Comparison of ENCODE assay signal across 2 cellular contexts in the genomic region with DNA sequence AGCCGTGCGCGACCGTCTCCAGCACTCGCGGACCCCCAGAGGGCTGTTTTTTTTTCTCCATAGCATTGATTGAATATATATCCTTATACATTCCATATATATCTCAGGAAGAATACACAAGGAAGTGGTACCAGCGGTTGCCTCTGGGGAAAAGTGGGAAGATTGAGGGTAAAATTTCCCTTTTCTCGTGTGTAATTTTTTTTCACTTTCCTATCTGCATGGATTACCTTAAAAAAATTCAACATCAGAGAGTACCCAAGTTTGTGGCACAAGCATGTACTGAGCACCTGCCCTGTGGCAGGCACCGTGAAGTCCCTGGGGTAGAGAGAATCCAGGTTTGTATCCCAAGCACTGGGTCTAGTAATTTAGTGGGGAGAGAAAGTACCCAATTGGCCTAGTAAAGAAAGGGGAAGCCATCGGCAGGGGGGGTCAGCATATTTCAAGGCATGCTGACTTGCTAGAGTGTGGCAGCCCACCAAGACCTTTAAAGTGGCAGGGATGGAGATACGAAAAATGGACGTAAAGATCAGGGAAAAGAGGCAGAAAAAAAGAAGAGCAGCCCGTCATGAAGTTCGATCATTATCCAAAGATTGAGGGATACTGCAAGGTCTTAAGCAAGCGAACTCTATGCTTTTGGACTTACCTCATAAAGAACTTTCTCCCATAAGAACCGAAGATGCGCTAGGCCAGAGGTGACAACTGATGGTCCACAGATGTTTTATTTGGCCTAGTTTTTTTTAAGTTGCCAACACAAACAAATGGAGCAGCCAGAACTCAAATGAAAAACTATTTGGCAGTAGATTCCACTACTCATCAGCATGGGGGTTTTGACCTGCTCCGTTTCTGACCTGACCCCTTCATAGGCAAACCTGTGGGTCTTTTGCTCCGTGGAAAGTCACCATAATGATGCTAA.
TF ChIP-seq lines count a peak whose summit lies in the region.

No MANE protein-coding gene starts in this region.

TF ChIP-seq in A549, 52 proteins besides CTCF, POLR2A, EP300 and RAD21:
- TF ChIP-seq NFE2L2 (conservative IDR thresholded peaks at IDR 0.05; ENCODE audit: low read length) (no peak), RCOR1 (IDR thresholded peaks at IDR 0.05; ENCODE audit: low read depth, low read length) (no peak)

TF ChIP-seq in IMR-90, 13 proteins besides CTCF, POLR2A, EP300 and RAD21:
- TF ChIP-seq BHLHE40 (IDR thresholded peaks at IDR 0.05; ENCODE audit: low read depth, low read length) (no peak), SMC3 (IDR thresholded peaks at IDR 0.05; ENCODE audit: low read depth, low read length) (no peak)
